ENCODE assay signal across 9 cellular contexts in the genomic region with DNA sequence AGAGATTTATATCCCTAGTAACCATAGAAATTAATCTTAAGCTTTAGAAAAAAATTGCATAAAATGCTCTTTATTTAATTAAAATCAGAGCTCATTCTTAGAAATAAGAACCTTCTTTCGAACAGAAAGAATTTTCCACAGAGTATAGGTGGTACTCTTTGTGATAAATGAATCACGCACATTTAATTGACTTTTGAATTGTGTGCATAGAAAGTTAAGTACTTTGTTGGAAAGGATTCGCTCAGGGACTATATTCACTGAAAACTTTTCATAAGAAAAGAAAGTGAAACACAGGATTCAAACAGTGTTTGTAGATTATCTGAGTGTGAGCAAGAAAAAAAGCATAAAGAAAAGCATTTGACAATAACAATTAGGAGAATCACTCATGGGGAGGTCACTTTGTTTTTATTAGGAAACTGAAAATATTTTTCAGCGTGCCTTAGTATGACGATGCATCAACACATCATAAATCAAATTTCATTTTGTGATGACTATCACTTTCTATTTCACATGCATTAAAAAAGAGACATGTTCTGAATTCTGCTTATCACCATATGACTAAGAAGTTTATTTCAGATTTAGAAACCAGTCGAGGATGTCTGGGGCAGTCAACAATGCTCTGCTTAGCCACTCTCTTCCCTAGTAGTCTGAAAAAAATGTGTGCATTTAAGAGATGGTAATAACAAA. TPM values are rescaled to one million over a fixed set of nuclear protein-coding genes. Genes with fewer than 3 reads are reported as not detected.
A peak's percentile ranks its signal among the peaks of the same experiment; 100 is the strongest.
DNase-seq lines count a peak whose midpoint lies in the region; ATAC-seq and TF ChIP-seq lines count a peak whose summit lies in the region.
"Had no signal": no experiment of that assay in that cellular context is flagged by ENCODE, and none has a peak within 500 bp of the region (broad histone marks: within the 10 kb centered on the region; RNA-seq: fewer than 3 reads in every experiment).

No MANE protein-coding gene starts in this region.

- POLR2A ChIA-PET in naive thymus-derived CD4-positive, alpha-beta T cell (lab: Charles Lee): no interaction called here
- POLR2A ChIA-PET in PC-9 (lab: Charles Lee; ENCODE audit: unreplicated experiment): no interaction called here

- BruUV-seq in PC-9 (replicated peaks; lab: Mats Ljungman, UMichigan): no TSS peak

- H4K20me1 ChIP-seq in PC-9 (ENCODE audit: insufficient read depth): peaks cover 11% of the 10 kb centered on the region; the same call in 1 of the 2 replicates

- H3K4me3 Mint-ChIP-seq in naive thymus-derived CD4-positive, alpha-beta T cell: peak overlapping the region in 1 of 10 donors; percentile 16

- peak overlapping the region; percentile 36; the same call in 1 of the 2 replicates for H3K4me3 ChIP-seq in GM08714 (ENCODE audit: low read length)
- H3K4me3 ChIP-seq in naive thymus-derived CD4-positive, alpha-beta T cell (ENCODE audit: low read length): no peak overlapping the region
- no peak overlapping the region for H3K4me3 ChIP-seq in PC-9

- peak; percentile 20 for DNase-seq in M059J (ENCODE audit: low read depth)
- peak; percentile 21 for DNase-seq in hepatic stellate cell (ENCODE audit: low spot score)
- no peak for DNase-seq in NK-92 (lab: John Stamatoyannopoulos, UW; ENCODE audit: unreplicated experiment)
- no peak for DNase-seq in posterior vena cava (ENCODE audit: low spot score)
- no peak for DNase-seq in naive thymus-derived CD4-positive, alpha-beta T cell
- DNase-seq in PC-9: no peak

- no peaks in the 10 kb centered on the region for H3K9me2 ChIP-seq in PC-9 (ENCODE audit: insufficient read depth)

- intact Hi-C loops in posterior vena cava (cut with DNase I): no loop called here
- intact Hi-C loops in naive thymus-derived CD4-positive, alpha-beta T cell (cut with micrococcal nuclease): no loop called here
- intact Hi-C loops in PC-9 (cut with micrococcal nuclease; ENCODE audit: unreplicated experiment): no loop called here

- no peaks in the 10 kb centered on the region for H3K27me3 Mint-ChIP-seq in naive thymus-derived CD4-positive, alpha-beta T cell

- H2AFZ ChIP-seq in PC-9: no peak overlapping the region

- no peaks in the 10 kb centered on the region for H3K9me3 Mint-ChIP-seq in naive thymus-derived CD4-positive, alpha-beta T cell

- no peaks in the 10 kb centered on the region for H3K36me3 ChIP-seq in naive thymus-derived CD4-positive, alpha-beta T cell (ENCODE audit: control insufficient read depth in 2 of 3, insufficient read depth in 3 of 3, low read length in 3 of 3)
- H3K36me3 ChIP-seq in PC-9 (ENCODE audit: low read depth): no peaks in the 10 kb centered on the region

- no peaks in the 10 kb centered on the region for H3K27me3 ChIP-seq in naive thymus-derived CD4-positive, alpha-beta T cell (ENCODE audit: control insufficient read depth in 2 of 2, insufficient read depth in 2 of 2, low read length in 2 of 2)
- H3K27me3 ChIP-seq in PC-9 (ENCODE audit: insufficient read depth, low read depth): no peaks in the 10 kb centered on the region

- no peak for TF ChIP-seq CTCF in PC-9 (conservative IDR thresholded peaks at IDR 0.05)

- H3K79me2 ChIP-seq in PC-9 (ENCODE audit: low read depth): 0 out of 2 replicates have a peak, but pooled peaks cover 2% of the 10 kb centered on the region

- no peak overlapping the region for H3K4me2 ChIP-seq in PC-9

- H3K4me1 Mint-ChIP-seq in naive thymus-derived CD4-positive, alpha-beta T cell: peaks cover 7 to 25% (median 11%) of the 10 kb centered on the region in 7 donors

- no peaks in the 10 kb centered on the region for H3K4me1 ChIP-seq in naive thymus-derived CD4-positive, alpha-beta T cell (ENCODE audit: control insufficient read depth in 2 of 2, insufficient read depth in 2 of 2, low read length in 2 of 2)
- no peaks in the 10 kb centered on the region for H3K4me1 ChIP-seq in PC-9 (replicated peaks; ENCODE audit: insufficient read depth)

- no peak overlapping the region for H3K27ac ChIP-seq in naive thymus-derived CD4-positive, alpha-beta T cell (ENCODE audit: low read depth, low read length)
- H3K27ac ChIP-seq in PC-9: no peak overlapping the region
- H3K27ac ChIP-seq: epithelial cell of prostate had no signal

- peak; percentile 71 for ATAC-seq in GM21619 (IDR thresholded peaks at IDR 0.05; ENCODE audit: unreplicated experiment)
- no peak for ATAC-seq in naive thymus-derived CD4-positive, alpha-beta T cell

- peak overlapping the region in 4 of 9 donors; percentile 2 to 30 (median 6) for H3K27ac Mint-ChIP-seq in naive thymus-derived CD4-positive, alpha-beta T cell

- no peaks in the 10 kb centered on the region for H3K9me3 ChIP-seq in naive thymus-derived CD4-positive, alpha-beta T cell (ENCODE audit: control insufficient read depth in 2 of 3, low read length in 3 of 3)
- no peaks in the 10 kb centered on the region for H3K9me3 ChIP-seq in PC-9 (ENCODE audit: insufficient read depth, low read depth)

- no peaks in the 10 kb centered on the region for H3F3A ChIP-seq in PC-9 (ENCODE audit: insufficient read depth, low read depth)

- H3K36me3 Mint-ChIP-seq in naive thymus-derived CD4-positive, alpha-beta T cell: peaks cover 0 to 7% (median 0%) of the 10 kb centered on the region in 5 donors

- CTCF ChIA-PET in naive thymus-derived CD4-positive, alpha-beta T cell (lab: Charles Lee): no interaction called here
- CTCF ChIA-PET in PC-9 (lab: Charles Lee): interaction anchor here (0.6 to 0.8 kb wide), 2 partner anchors 11 to 1500 kb away, joined by 3 to 14 read pairs; no protein-coding TSS in a partner anchor

RNA-seq across cellular contexts. Expression of a gene that starts 49.5 kb away (rescaled TPM):
- total RNA-seq in M059J (2014; rRNA removed; shearing (Covaris generic)): 37.8 and 48.1 TPM in 2 replicates
- 10 to 100 TPM; 18.7 to 19.5 TPM for total RNA-seq in posterior vena cava
- total RNA-seq in naive thymus-derived CD4-positive, alpha-beta T cell: 10 to 100 TPM; 19.0 to 28.0 (median 22.7) TPM
- 10 to 100 TPM; 16.3 to 27.7 TPM for polyA plus RNA-seq in naive thymus-derived CD4-positive, alpha-beta T cell
- total RNA-seq in PC-9 (2021): 25.3 and 30.5 TPM in 2 replicates

Comparison
In these comparisons a context has a peak if more than half of its experiments do, and no peak if none do; other contexts are left out.
1. DNase-seq: peak in M059J (single experiment) and hepatic stellate cell (single experiment); none in NK-92 (single experiment), posterior vena cava (single experiment), naive thymus-derived CD4-positive, alpha-beta T cell (0 of 9) and PC-9 (0 of 2).